In the genomic region with DNA sequence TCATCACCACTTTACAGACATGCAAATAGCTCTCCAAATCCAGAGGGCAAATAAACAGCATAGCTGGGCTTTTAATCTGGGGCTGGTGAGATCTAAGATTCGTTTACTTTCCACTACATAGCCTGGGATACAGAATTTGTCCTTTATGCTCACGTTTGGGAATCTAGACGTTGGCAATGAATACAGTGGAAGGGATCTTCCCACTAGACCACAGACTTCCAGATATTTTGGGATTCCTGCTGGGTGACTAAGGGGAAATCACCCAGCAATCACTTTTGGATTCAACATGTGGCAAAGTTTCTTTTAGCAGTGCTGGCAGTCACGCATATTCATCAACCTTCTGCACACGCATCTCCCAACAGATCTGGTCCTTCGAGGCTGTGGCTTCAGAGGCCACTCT, we compare ENCODE assay signal across 21 cellular contexts. TPM values are rescaled to one million over a fixed set of nuclear protein-coding genes. Genes with fewer than 3 reads are reported as not detected.
DNase-seq lines count a peak whose midpoint lies in the region; ATAC-seq and TF ChIP-seq lines count a peak whose summit lies in the region.
"Had no signal": no experiment of that assay in that cellular context is flagged by ENCODE, and none has a peak within 500 bp of the region (broad histone marks: within the 10 kb centered on the region; RNA-seq: fewer than 3 reads in every experiment).

No MANE protein-coding gene starts in this region.

- peaks cover 2% of the 10 kb centered on the region for H3K4me1 ChIP-seq in fibroblast of lung (ENCODE audit: control insufficient read depth, extremely low read depth, insufficient read depth, low read length)
- H3K4me1 ChIP-seq in skeletal muscle satellite cell (ENCODE audit: control insufficient read depth, insufficient read depth, low read length): peaks cover 37% of the 10 kb centered on the region
- H3K4me1 ChIP-seq: left lung, psoas muscle had no signal

- no peak overlapping the region for H3K9ac ChIP-seq in fibroblast of lung (ENCODE audit: insufficient read depth, low read length)
- peak overlapping the region; percentile 63 for H3K9ac ChIP-seq in skeletal muscle satellite cell (ENCODE audit: low read depth, low read length)

- no peak overlapping the region for H3K27ac ChIP-seq in fibroblast of lung (ENCODE audit: insufficient read depth, low read length)
- H3K27ac ChIP-seq: epithelial cell of prostate, left lung, psoas muscle, tibial artery had no signal

- no peaks in the 10 kb centered on the region for H4K20me1 ChIP-seq in fibroblast of lung (ENCODE audit: control insufficient read depth, extremely low read depth, insufficient read depth, low read length)

- H3K4me2 ChIP-seq in fibroblast of lung (ENCODE audit: extremely low read depth, insufficient read depth, low read length): no peak overlapping the region
- no peak overlapping the region for H3K4me2 ChIP-seq in skeletal muscle satellite cell (ENCODE audit: low read length)

- H3K9me3 ChIP-seq in fibroblast of lung (ENCODE audit: control insufficient read depth, insufficient read depth, low read depth, low read length) (no peaks in the 10 kb centered on the region), skeletal muscle satellite cell (replicated peaks; ENCODE audit: low read length) (no peaks in the 10 kb centered on the region)
- H3K9me3 ChIP-seq: left lung, psoas muscle, tibial artery had no signal

- no peak overlapping the region for H2AFZ ChIP-seq in fibroblast of lung (ENCODE audit: low read length)

- TF ChIP-seq CTCF in fibroblast of lung (conservative IDR thresholded peaks at IDR 0.05 in 1 of 2, IDR thresholded peaks at IDR 0.05 in 1 of 2; ENCODE audit: low read depth in 1 of 2, low read length in 2 of 2): no peak

- H3K79me2 ChIP-seq in fibroblast of lung (ENCODE audit: control insufficient read depth, insufficient read depth, low read length): no peaks in the 10 kb centered on the region

- ATAC-seq in HG02759 (IDR thresholded peaks at IDR 0.05; ENCODE audit: unreplicated experiment): no peak
- no peak for ATAC-seq in HG02884 (IDR thresholded peaks at IDR 0.05; ENCODE audit: unreplicated experiment)
- ATAC-seq: left lung; naive thymus-derived CD4-positive, alpha-beta T cell had no signal

- no peak overlapping the region for H3K4me3 ChIP-seq in fibroblast of lung (replicated peaks in 1 of 4; ENCODE audit: control extremely low read depth in 1 of 4, insufficient read depth in 1 of 4, low read depth in 3 of 4, low read length in 4 of 4)
- H3K4me3 ChIP-seq in skeletal muscle satellite cell (ENCODE audit: low read length): no peak overlapping the region
- H3K4me3 ChIP-seq: left lung, psoas muscle, tibial artery had no signal

- H3K36me3 ChIP-seq in fibroblast of lung (ENCODE audit: control insufficient read depth, insufficient read depth, low read length): peaks cover 13% of the 10 kb centered on the region
- H3K36me3 ChIP-seq in skeletal muscle satellite cell (ENCODE audit: insufficient read depth, low read length): peaks cover 82% of the 10 kb centered on the region

- peak; percentile 93 for DNase-seq in EL
- DNase-seq in NCI-H226: peak; percentile 59
- peak; percentile 22 to 86 for DNase-seq in fibroblast of lung (ENCODE audit: low read depth in 2 of 2)
- no peak for DNase-seq in NOMO-1 treated with dmso at 0.1 percent for 144 hours (lab: John Stamatoyannopoulos, UW; ENCODE audit: unreplicated experiment)
- no peak for DNase-seq in stimulated activated CD4-positive, alpha-beta T cell treated with anti-CD3 and anti-CD28 coated beads, Interleukin-2, amount 100 ng/mL, for 48 hours
- DNase-seq: activated CD4-positive, CD25-positive, alpha-beta regulatory T cell; activated naive CD8-positive, alpha-beta T cell treated with anti-CD3 and anti-CD28 coated beads for 36 hours; activated T-cell treated with anti-CD3 and anti-CD28 coated beads for 4 hours; hypothalamus; KBM-7; left lung; naive thymus-derived CD4-positive, alpha-beta T cell; NCI-H1417 treated with DMSO at 0.1 percent for 48 hours; NCI-H446 treated with DMSO at 0.1 percent for 48 hours; OCI-M1; psoas muscle; tibial artery had no signal

- H3K27me3 ChIP-seq in fibroblast of lung (ENCODE audit: control insufficient read depth, insufficient read depth, low read length) (no peaks in the 10 kb centered on the region), skeletal muscle satellite cell (ENCODE audit: control insufficient read depth, insufficient read depth, low read length) (no peaks in the 10 kb centered on the region)
- H3K27me3 ChIP-seq: left lung, tibial artery had no signal

RNA-seq across cellular contexts. Expression of a gene that starts 23.5 kb away (rescaled TPM):
- 43.9 and 53.8 TPM in 2 replicates for total RNA-seq in fibroblast of lung
- 68.0 and 74.3 TPM in 2 replicates for polyA plus RNA-seq in fibroblast of lung
- 36.1 and 36.3 TPM in 2 replicates for polyA plus RNA-seq in fibroblast of lung (2012)
- polyA minus RNA-seq in fibroblast of lung (ENCODE audit: low replicate concordance): 9.2 and 11.7 TPM in 2 replicates
- 26.9 and 36.5 TPM in 2 replicates for total RNA-seq in skeletal muscle satellite cell (2012; rRNA removed)

Comparison
In these comparisons a context has a peak if more than half of its experiments do, and no peak if none do; other contexts are left out.
1. DNase-seq: peak in EL (single experiment), NCI-H226 (single experiment) and fibroblast of lung (2 of 2); none in NOMO-1 treated with dmso at 0.1 percent for 144 hours (single experiment) and stimulated activated CD4-positive, alpha-beta T cell treated with anti-CD3 and anti-CD28 coated beads, Interleukin-2, amount 100 ng/mL, for 48 hours (0 of 2).